Comparison of ENCODE assay signal across 2 cellular contexts in the genomic region with DNA sequence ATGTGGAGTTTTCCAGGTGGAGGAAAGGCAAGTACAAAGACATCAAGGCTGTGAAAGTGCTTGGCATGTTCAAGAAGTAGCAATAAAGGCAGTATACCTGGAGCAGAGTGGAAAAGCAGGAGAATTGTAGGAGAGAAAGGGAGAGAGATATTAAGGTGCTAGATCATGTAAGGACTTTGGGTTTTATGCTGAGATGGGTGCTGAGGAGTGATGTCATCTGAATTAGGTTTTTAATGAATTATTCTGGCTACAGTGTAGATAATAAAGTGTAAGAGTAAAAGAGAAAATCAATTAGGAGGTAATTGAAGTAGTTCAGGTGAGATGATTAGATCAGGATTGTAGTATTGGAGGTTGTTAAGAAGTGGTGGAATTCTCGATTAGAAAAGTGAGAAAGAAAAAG.
TF ChIP-seq lines count a peak whose summit lies in the region.

No MANE protein-coding gene starts in this region.

TF ChIP-seq in HCT116, 20 proteins besides CTCF, POLR2A, EP300 and RAD21 (continued from another document):
- TF ChIP-seq ATF3 (IDR thresholded peaks at IDR 0.05) (no peak), EGR1 (IDR thresholded peaks at IDR 0.05; ENCODE audit: low read depth) (no peak), TCF7L2 (IDR thresholded peaks at IDR 0.05; ENCODE audit: borderline replicate concordance, extremely low read depth, insufficient read depth, insufficient read length) (no peak), CBX3 (IDR thresholded peaks at IDR 0.05; ENCODE audit: low read depth) (no peak), YY1 (IDR thresholded peaks at IDR 0.05; ENCODE audit: extremely low read depth, insufficient replicate concordance, low read depth, low read length) (no peak), SP1 (IDR thresholded peaks at IDR 0.05; ENCODE audit: low read depth) (no peak)
- TF ChIP-seq, protein P1, sequence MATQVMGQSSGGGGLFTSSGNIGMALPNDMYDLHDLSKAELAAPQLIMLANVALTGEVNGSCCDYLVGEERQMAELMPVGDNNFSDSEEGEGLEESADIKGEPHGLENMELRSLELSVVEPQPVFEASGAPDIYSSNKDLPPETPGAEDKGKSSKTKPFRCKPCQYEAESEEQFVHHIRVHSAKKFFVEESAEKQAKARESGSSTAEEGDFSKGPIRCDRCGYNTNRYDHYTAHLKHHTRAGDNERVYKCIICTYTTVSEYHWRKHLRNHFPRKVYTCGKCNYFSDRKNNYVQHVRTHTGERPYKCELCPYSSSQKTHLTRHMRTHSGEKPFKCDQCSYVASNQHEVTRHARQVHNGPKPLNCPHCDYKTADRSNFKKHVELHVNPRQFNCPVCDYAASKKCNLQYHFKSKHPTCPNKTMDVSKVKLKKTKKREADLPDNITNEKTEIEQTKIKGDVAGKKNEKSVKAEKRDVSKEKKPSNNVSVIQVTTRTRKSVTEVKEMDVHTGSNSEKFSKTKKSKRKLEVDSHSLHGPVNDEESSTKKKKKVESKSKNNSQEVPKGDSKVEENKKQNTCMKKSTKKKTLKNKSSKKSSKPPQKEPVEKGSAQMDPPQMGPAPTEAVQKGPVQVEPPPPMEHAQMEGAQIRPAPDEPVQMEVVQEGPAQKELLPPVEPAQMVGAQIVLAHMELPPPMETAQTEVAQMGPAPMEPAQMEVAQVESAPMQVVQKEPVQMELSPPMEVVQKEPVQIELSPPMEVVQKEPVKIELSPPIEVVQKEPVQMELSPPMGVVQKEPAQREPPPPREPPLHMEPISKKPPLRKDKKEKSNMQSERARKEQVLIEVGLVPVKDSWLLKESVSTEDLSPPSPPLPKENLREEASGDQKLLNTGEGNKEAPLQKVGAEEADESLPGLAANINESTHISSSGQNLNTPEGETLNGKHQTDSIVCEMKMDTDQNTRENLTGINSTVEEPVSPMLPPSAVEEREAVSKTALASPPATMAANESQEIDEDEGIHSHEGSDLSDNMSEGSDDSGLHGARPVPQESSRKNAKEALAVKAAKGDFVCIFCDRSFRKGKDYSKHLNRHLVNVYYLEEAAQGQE (IDR thresholded peaks at IDR 0.05; ENCODE audit: low read depth): no peak
TF ChIP-seq in HCT116: peak in this region for 0.

TF ChIP-seq in WTC11, 78 proteins besides CTCF, POLR2A, EP300 and RAD21 (continued from another document):
- TF ChIP-seq STAT6 (CRISPR knock-in tag; conservative IDR thresholded peaks at IDR 0.05; ENCODE audit: low read depth) (no peak), NR1H2 (CRISPR knock-in tag; IDR thresholded peaks at IDR 0.05) (no peak), E2F4 (CRISPR knock-in tag; IDR thresholded peaks at IDR 0.05; ENCODE audit: borderline replicate concordance, low read depth) (no peak)
TF ChIP-seq in WTC11: peak in this region for 0.
